11 cellular contexts compared by ENCODE assay signal in genomic region chr10:16967000-16967865, GRCh38.
DNase-seq lines count a peak whose midpoint lies in the region; ATAC-seq, FAIRE-seq and TF ChIP-seq lines count a peak whose summit lies in the region.
"Had no signal": no experiment of that assay in that cellular context is flagged by ENCODE, and none has a peak within 500 bp of the region (broad histone marks: within the 10 kb centered on the region; RNA-seq: fewer than 3 reads in every experiment).

No MANE protein-coding gene starts in this region.

- H3K4me1 Mint-ChIP-seq in activated CD4-positive, alpha-beta T cell treated with anti-CD3 and anti-CD28 coated beads, Interleukin-2, amount 10 ng/mL, durations not matched to agents 7 days and 5 days: peaks cover 36% of the 10 kb centered on the region
- H3K4me1 Mint-ChIP-seq: activated B cell treated with CpG ODN at 0.5 μM for 24 hours had no signal

- DNase-seq in NOMO-1 treated with DMSO at 0.1 percent for 48 hours (lab: John Stamatoyannopoulos, UW; ENCODE audit: unreplicated experiment): peak; percentile 4
- DNase-seq in NOMO-1 treated with dmso at 0.1 percent for 144 hours (lab: John Stamatoyannopoulos, UW; ENCODE audit: unreplicated experiment): no peak
- DNase-seq in activated CD4-positive, alpha-beta T cell treated with anti-CD3 and anti-CD28 coated beads, Interleukin-2, amount 10 ng/mL, durations not matched to agents 7 days and 5 days: peak; percentile 36
- DNase-seq in fibroblast of the aortic adventitia (ENCODE audit: low read depth): peak; percentile 58
- DNase-seq in smooth muscle cell of the brain vasculature (ENCODE audit: low read depth, low spot score): peak; percentile 62
- no peak for DNase-seq in NCI-H146 (lab: John Stamatoyannopoulos, UW)
- no peak for DNase-seq in D721Med (ENCODE audit: insufficient read length, low spot score)
- DNase-seq: 8988T, activated B cell treated with CpG ODN at 0.5 μM for 24 hours, hippocampal formation had no signal

- no peaks in the 10 kb centered on the region for H3K9me3 Mint-ChIP-seq in activated CD4-positive, alpha-beta T cell treated with anti-CD3 and anti-CD28 coated beads, Interleukin-2, amount 10 ng/mL, durations not matched to agents 7 days and 5 days
- H3K9me3 Mint-ChIP-seq: activated B cell treated with CpG ODN at 0.5 μM for 24 hours had no signal

- ATAC-seq in GM21526 (IDR thresholded peaks at IDR 0.05; ENCODE audit: low FRiP score, unreplicated experiment): no peak

- CTCF ChIA-PET in activated CD4-positive, alpha-beta T cell treated with anti-CD3 and anti-CD28 coated beads, Interleukin-2, amount 10 ng/mL, durations not matched to agents 7 days and 5 days (lab: Charles Lee): interaction anchor here (0.5 to 1.9 kb wide), 4 partner anchors 10 to 173 kb away, joined by 3 to 5 read pairs (median 4); no protein-coding TSS in a partner anchor

- TF ChIP-seq CTCF in fibroblast of the aortic adventitia (IDR thresholded peaks at IDR 0.05; ENCODE audit: insufficient read depth, low read length): no peak
- no peak for TF ChIP-seq CTCF in D721Med (IDR thresholded peaks at IDR 0.05; ENCODE audit: insufficient read depth, missing control alignments)

- FAIRE-seq in D721Med (lab: Jason Lieb, UNC): no peak

- H3K27me3 Mint-ChIP-seq in activated CD4-positive, alpha-beta T cell treated with anti-CD3 and anti-CD28 coated beads, Interleukin-2, amount 10 ng/mL, durations not matched to agents 7 days and 5 days: peaks cover 2% of the 10 kb centered on the region
- H3K27me3 Mint-ChIP-seq: activated B cell treated with CpG ODN at 0.5 μM for 24 hours had no signal

- peak overlapping the region; percentile 71 for H3K27ac Mint-ChIP-seq in activated CD4-positive, alpha-beta T cell treated with anti-CD3 and anti-CD28 coated beads, Interleukin-2, amount 10 ng/mL, durations not matched to agents 7 days and 5 days
- H3K27ac Mint-ChIP-seq: activated B cell treated with CpG ODN at 0.5 μM for 24 hours had no signal

- peak overlapping the region; percentile 45 for H3K4me3 Mint-ChIP-seq in activated CD4-positive, alpha-beta T cell treated with anti-CD3 and anti-CD28 coated beads, Interleukin-2, amount 10 ng/mL, durations not matched to agents 7 days and 5 days
- H3K4me3 Mint-ChIP-seq: activated B cell treated with CpG ODN at 0.5 μM for 24 hours had no signal

- POLR2A ChIA-PET in activated CD4-positive, alpha-beta T cell treated with anti-CD3 and anti-CD28 coated beads, Interleukin-2, amount 10 ng/mL, durations not matched to agents 7 days and 5 days (lab: Charles Lee): no interaction called here

- peaks cover 3% of the 10 kb centered on the region for H3K36me3 Mint-ChIP-seq in activated CD4-positive, alpha-beta T cell treated with anti-CD3 and anti-CD28 coated beads, Interleukin-2, amount 10 ng/mL, durations not matched to agents 7 days and 5 days (ENCODE audit: low read depth)

- H3K4me3 ChIP-seq in fibroblast of the aortic adventitia (ENCODE audit: low read depth, low read length): no peak overlapping the region

Comparison
In these comparisons a context has a peak if more than half of its experiments do, and no peak if none do; other contexts are left out.
1. DNase-seq: peak in NOMO-1 treated with DMSO at 0.1 percent for 48 hours (single experiment), activated CD4-positive, alpha-beta T cell treated with anti-CD3 and anti-CD28 coated beads, Interleukin-2, amount 10 ng/mL, durations not matched to agents 7 days and 5 days (single experiment), fibroblast of the aortic adventitia (single experiment) and smooth muscle cell of the brain vasculature (single experiment); none in NOMO-1 treated with dmso at 0.1 percent for 144 hours (single experiment), NCI-H146 (single experiment) and D721Med (single experiment).